ENCODE assay signal across 24 cellular contexts in genomic region chr4:161496-162284, GRCh38. TPM values are rescaled to one million over a fixed set of nuclear protein-coding genes. Genes with fewer than 3 reads are reported as not detected.
DNase-seq lines count a peak whose midpoint lies in the region; TF ChIP-seq lines count a peak whose summit lies in the region.
"Had no signal": no experiment of that assay in that cellular context is flagged by ENCODE, and none has a peak within 500 bp of the region (broad histone marks: within the 10 kb centered on the region; RNA-seq: fewer than 3 reads in every experiment).

No MANE protein-coding gene starts in this region.

- H3K36me3 Mint-ChIP-seq in endodermal cell (ENCODE audit: low read depth) = peaks cover 61% of the 10 kb centered on the region
- H3K36me3 Mint-ChIP-seq in activated T-helper 1 cell treated with anti-CD3 and anti-CD28 coated beads, Interleukin-12 subunit alpha, Interleukin-12 subunit beta, Interleukin-2, Interleukin-4 antibody, amounts not matched to agents 30 ng/mL and 10 ng/mL and 1 ng/mL, durations not matched to agents 14 hours and 24 hours and 36 hours (ENCODE audit: low read depth) = peaks cover 32% of the 10 kb centered on the region

- peaks cover 92% of the 10 kb centered on the region for H3K9me3 Mint-ChIP-seq in endodermal cell
- H3K9me3 Mint-ChIP-seq in activated T-helper 1 cell treated with anti-CD3 and anti-CD28 coated beads, Interleukin-12 subunit alpha, Interleukin-12 subunit beta, Interleukin-2, Interleukin-4 antibody, amounts not matched to agents 30 ng/mL and 10 ng/mL and 1 ng/mL, durations not matched to agents 14 hours and 24 hours and 36 hours = peaks cover 72% of the 10 kb centered on the region
- H3K9me3 Mint-ChIP-seq: central memory CD8-positive, alpha-beta T cell had no signal

- TF ChIP-seq CTCF in NB4 (IDR thresholded peaks at IDR 0.05; ENCODE audit: low read depth, low read length) (no peak), endodermal cell (conservative IDR thresholded peaks at IDR 0.05) (no peak)

- no peak overlapping the region for H3K9ac ChIP-seq in endodermal cell (ENCODE audit: extremely low read depth, low read length, poor library complexity, severe bottlenecking)

- TF ChIP-seq POLR2A in NB4 (IDR thresholded peaks at IDR 0.05; ENCODE audit: extremely low read depth, insufficient read length) = no peak

- H3K9me3 ChIP-seq in endodermal cell (ENCODE audit: control insufficient read depth, low read length) = peaks cover 89% of the 10 kb centered on the region

- 80 to 93% methylated on average over 1 to 4 of the region's 4 CpGs for WGBS in endodermal cell (ENCODE audit: insufficient coverage in 1 of 2, insufficient read length in 1 of 2), 2 experiments

- H3K4me1 Mint-ChIP-seq in endodermal cell = no peaks in the 10 kb centered on the region
- H3K4me1 Mint-ChIP-seq in activated T-helper 1 cell treated with anti-CD3 and anti-CD28 coated beads, Interleukin-12 subunit alpha, Interleukin-12 subunit beta, Interleukin-2, Interleukin-4 antibody, amounts not matched to agents 30 ng/mL and 10 ng/mL and 1 ng/mL, durations not matched to agents 14 hours and 24 hours and 36 hours (ENCODE audit: low read depth) = no peaks in the 10 kb centered on the region
- H3K4me1 Mint-ChIP-seq: central memory CD8-positive, alpha-beta T cell; nephron had no signal

- H3K4me3 ChIP-seq in NB4 (ENCODE audit: low read depth, low read length) (no peak overlapping the region), endodermal cell (ENCODE audit: low read length) (peak overlapping the region; percentile 67)
- H3K4me3 ChIP-seq: uterus had no signal

- no peaks in the 10 kb centered on the region for H3K27me3 ChIP-seq in endodermal cell (ENCODE audit: control insufficient read depth, insufficient read depth, low read length, poor library complexity, severe bottlenecking)
- H3K27me3 ChIP-seq: BE2C, uterus had no signal

- no peaks in the 10 kb centered on the region for H3K4me1 ChIP-seq in endodermal cell (ENCODE audit: control insufficient read depth, insufficient read depth, low read length)
- H3K4me1 ChIP-seq: BE2C, uterus had no signal

- H3K27me3 Mint-ChIP-seq in endodermal cell (ENCODE audit: insufficient read depth) = no peaks in the 10 kb centered on the region
- no peaks in the 10 kb centered on the region for H3K27me3 Mint-ChIP-seq in activated T-helper 1 cell treated with anti-CD3 and anti-CD28 coated beads, Interleukin-12 subunit alpha, Interleukin-12 subunit beta, Interleukin-2, Interleukin-4 antibody, amounts not matched to agents 30 ng/mL and 10 ng/mL and 1 ng/mL, durations not matched to agents 14 hours and 24 hours and 36 hours (ENCODE audit: insufficient read depth)
- H3K27me3 Mint-ChIP-seq: central memory CD8-positive, alpha-beta T cell had no signal

- H3K4me3 Mint-ChIP-seq in endodermal cell = no peak overlapping the region
- H3K4me3 Mint-ChIP-seq in activated T-helper 1 cell treated with anti-CD3 and anti-CD28 coated beads, Interleukin-12 subunit alpha, Interleukin-12 subunit beta, Interleukin-2, Interleukin-4 antibody, amounts not matched to agents 30 ng/mL and 10 ng/mL and 1 ng/mL, durations not matched to agents 14 hours and 24 hours and 36 hours = no peak overlapping the region
- H3K4me3 Mint-ChIP-seq: central memory CD8-positive, alpha-beta T cell; HFFc6; nephron had no signal

- DNase-seq in DMS53 (lab: John Stamatoyannopoulos, UW) (peak; percentile 33), DMS53 treated with DMSO at 0.1 percent for 48 hours (lab: John Stamatoyannopoulos, UW; ENCODE audit: unreplicated experiment) (no peak), NB4 (ENCODE audit: low read depth) (peak; percentile 33), endodermal cell (no peak), renal cortical epithelial cell (ENCODE audit: low read depth) (peak; percentile 3), SW480 (ENCODE audit: low spot score) (no peak), glomerular visceral epithelial cell (ENCODE audit: extremely low spot score) (no peak)
- no peak for DNase-seq in activated T-helper 1 cell treated with anti-CD3 and anti-CD28 coated beads, Interleukin-12 subunit alpha, Interleukin-12 subunit beta, Interleukin-2, Interleukin-4 antibody, amounts not matched to agents 30 ng/mL and 10 ng/mL and 1 ng/mL, durations not matched to agents 14 hours and 24 hours and 36 hours (ENCODE audit: low spot score)
- DNase-seq: 8988T; activated CD4-positive, alpha-beta T cell treated with anti-CD3 and anti-CD28 coated beads for 48 hours; activated CD8-positive, alpha-beta memory T cell treated with anti-CD3 and anti-CD28 coated beads, Interleukin-2, amount 50 U/mL, for 4 hours; activated effector memory CD4-positive, alpha-beta T cell treated with Interleukin-2 at 50 U/mL for 16 hours; amniotic stem cell; BE2C; effector memory CD4-positive, alpha-beta T cell; head of caudate nucleus; HFFc6; NCI-H1417; NCI-H524; posterior cingulate gyrus; stimulated activated CD4-positive, alpha-beta T cell treated with anti-CD3 and anti-CD28 coated beads, Interleukin-4, amount 100 ng/mL, for 24 hours; uterus had no signal

- no peak overlapping the region for H3K27ac ChIP-seq in endodermal cell (ENCODE audit: low read depth, low read length)
- H3K27ac ChIP-seq: uterus had no signal

- H3K27ac Mint-ChIP-seq in endodermal cell = no peak overlapping the region
- no peak overlapping the region for H3K27ac Mint-ChIP-seq in activated T-helper 1 cell treated with anti-CD3 and anti-CD28 coated beads, Interleukin-12 subunit alpha, Interleukin-12 subunit beta, Interleukin-2, Interleukin-4 antibody, amounts not matched to agents 30 ng/mL and 10 ng/mL and 1 ng/mL, durations not matched to agents 14 hours and 24 hours and 36 hours
- H3K27ac Mint-ChIP-seq: HFFc6, nephron had no signal

- intact Hi-C loops in activated T-helper 1 cell treated with anti-CD3 and anti-CD28 coated beads, Interleukin-12 subunit alpha, Interleukin-12 subunit beta, Interleukin-2, Interleukin-4 antibody, amounts not matched to agents 30 ng/mL and 10 ng/mL and 1 ng/mL, durations not matched to agents 14 hours and 24 hours and 36 hours (cut with micrococcal nuclease) = no loop called here

- peaks cover 59% of the 10 kb centered on the region for H3K36me3 ChIP-seq in endodermal cell (ENCODE audit: control insufficient read depth, insufficient read depth, low read length)
- H3K36me3 ChIP-seq: BE2C had no signal

RNA-seq across cellular contexts. Expression of gene ZNF718, which starts 37.4 kb away (rescaled TPM):
- total RNA-seq in endodermal cell = 10 to 100 TPM; 15.8 to 23.7 TPM
- 10.2 TPM for polyA plus RNA-seq in endodermal cell (2013, experiment 1 of 2)
- 9.3 TPM for polyA plus RNA-seq in endodermal cell (2013, experiment 2 of 2)
- total RNA-seq in renal cortical epithelial cell = 3.6 and 7.1 TPM in 2 replicates
- total RNA-seq in activated T-helper 1 cell treated with anti-CD3 and anti-CD28 coated beads, Interleukin-12 subunit alpha, Interleukin-12 subunit beta, Interleukin-2, Interleukin-4 antibody, amounts not matched to agents 30 ng/mL and 10 ng/mL and 1 ng/mL, durations not matched to agents 14 hours and 24 hours and 36 hours = 7.3 and 7.7 TPM in 2 replicates

Comparison
In these comparisons a context has a peak if more than half of its experiments do, and no peak if none do; other contexts are left out.
1. DNase-seq: peak in DMS53 (single experiment), NB4 (single experiment) and renal cortical epithelial cell (single experiment); none in DMS53 treated with DMSO at 0.1 percent for 48 hours (single experiment), endodermal cell (single experiment), SW480 (single experiment), glomerular visceral epithelial cell (single experiment) and activated T-helper 1 cell treated with anti-CD3 and anti-CD28 coated beads, Interleukin-12 subunit alpha, Interleukin-12 subunit beta, Interleukin-2, Interleukin-4 antibody, amounts not matched to agents 30 ng/mL and 10 ng/mL and 1 ng/mL, durations not matched to agents 14 hours and 24 hours and 36 hours (single experiment).